Comparison of ENCODE assay signal across 12 cellular contexts in the genomic region with DNA sequence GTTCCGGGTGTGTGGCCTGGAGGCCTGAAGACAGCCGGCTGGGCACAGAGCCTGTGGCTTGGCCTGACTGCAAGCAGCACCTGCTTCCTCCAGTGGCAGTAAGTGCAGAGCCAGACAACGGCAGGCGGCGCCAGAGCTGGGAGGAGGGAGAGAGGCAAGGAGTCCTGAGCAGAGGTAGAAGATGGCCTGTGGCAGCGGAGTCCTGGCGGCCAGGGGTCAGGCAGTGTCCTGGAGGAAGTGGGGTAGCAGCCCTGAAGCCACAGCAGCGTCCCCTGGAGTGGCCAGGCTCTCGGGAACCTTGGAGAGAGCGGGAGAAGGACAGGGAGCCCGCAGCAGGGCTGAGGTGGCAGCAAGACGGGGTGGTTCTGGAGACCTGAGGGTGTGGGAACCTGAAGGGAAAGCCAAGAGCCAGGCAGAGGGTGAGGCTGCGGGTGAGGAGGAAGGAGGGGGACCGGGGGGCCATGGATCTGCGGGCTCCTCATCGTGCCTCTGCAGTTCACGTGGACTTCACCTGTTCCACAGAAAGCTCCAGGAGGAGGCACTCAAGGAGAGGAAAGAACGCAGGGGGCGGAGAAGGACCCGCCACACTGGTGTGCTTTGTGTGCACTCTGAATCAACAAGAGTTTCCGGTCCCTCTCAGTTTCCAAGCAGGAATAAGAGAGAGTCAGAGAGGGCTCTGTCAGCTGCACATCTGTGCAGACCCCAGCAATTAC.
DNase-seq lines count a peak whose midpoint lies in the region; ATAC-seq and TF ChIP-seq lines count a peak whose summit lies in the region.
"Had no signal": no experiment of that assay in that cellular context is flagged by ENCODE, and none has a peak within 500 bp of the region (broad histone marks: within the 10 kb centered on the region; RNA-seq: fewer than 3 reads in every experiment).

No MANE protein-coding gene starts in this region.

- H3K9me3 ChIP-seq in BE2C (no peaks in the 10 kb centered on the region), A673 (ENCODE audit: low read depth, low read length, poor library complexity, severe bottlenecking) (no peaks in the 10 kb centered on the region), GM23248 (ENCODE audit: low read depth) (no peaks in the 10 kb centered on the region), T-helper 17 cell (ENCODE audit: control insufficient read depth, low read length, poor library complexity, severe bottlenecking) (no peaks in the 10 kb centered on the region)
- H3K9me3 ChIP-seq: neutrophil had no signal

- no peaks in the 10 kb centered on the region for H3K27me3 Mint-ChIP-seq in T-helper 17 cell

- H3K4me2 ChIP-seq in GM23248 (ENCODE audit: unreplicated experiment): no peak overlapping the region

- DNase-seq in BE2C (peak; percentile 84), NAMALWA (ENCODE audit: low spot score) (peak; percentile 38), brain microvascular endothelial cell (no peak), myocyte (ENCODE audit: low read depth) (peak; percentile 93), A673 (ENCODE audit: low spot score) (no peak), NCI-H187 treated with DMSO at 0.1 percent for 48 hours (lab: John Stamatoyannopoulos, UW) (no peak), GM23248 (no peak), T-helper 17 cell (no peak)
- DNase-seq: activated CD4-positive, alpha-beta T cell treated with anti-CD3 and anti-CD28 coated beads, Interleukin-2, amount 50 U/mL, for 48 hours; DMS79; NCI-H2171 treated with DMSO at 0.1 percent for 48 hours had no signal

- intact Hi-C loops in A673 (cut with micrococcal nuclease; ENCODE audit: unreplicated experiment): no loop called here

- peaks cover 2% of the 10 kb centered on the region for H3K4me1 Mint-ChIP-seq in T-helper 17 cell

- H2AFZ ChIP-seq in GM23248: no peak overlapping the region

- 92% methylated on average over 17 to 21 of the region's 21 CpGs for WGBS in GM23248 (ENCODE audit: low coverage in 1 of 2, low lambda C conversion rate in 2 of 2, missing lambda C conversion rate in 2 of 2), 2 experiments

- no TSS peak for BruUV-seq in A673 (replicated peaks; lab: Mats Ljungman, UMichigan)

- CTCF ChIA-PET in A673 (lab: Charles Lee): no interaction called here

- peak overlapping the region; percentile 4 for H3K27ac ChIP-seq in brain microvascular endothelial cell
- H3K27ac ChIP-seq in A673 (ENCODE audit: low read depth, low read length, poor library complexity, severe bottlenecking): no peak overlapping the region
- no peak overlapping the region for H3K27ac ChIP-seq in GM23248
- H3K27ac ChIP-seq: neutrophil had no signal

- no peaks in the 10 kb centered on the region for H3K36me3 Mint-ChIP-seq in T-helper 17 cell (ENCODE audit: low read depth)

- ATAC-seq in T-helper 17 cell: no peak

- peaks cover 3% of the 10 kb centered on the region; the same call in 1 of the 2 replicates for H3K36me3 ChIP-seq in BE2C
- peaks cover 7% of the 10 kb centered on the region for H3K36me3 ChIP-seq in brain microvascular endothelial cell (replicated peaks)
- peaks cover 6% of the 10 kb centered on the region for H3K36me3 ChIP-seq in A673 (ENCODE audit: insufficient read depth, low read length, poor library complexity, severe bottlenecking)
- peaks cover 44% of the 10 kb centered on the region for H3K36me3 ChIP-seq in GM23248 (ENCODE audit: low read depth)

- H3K9ac ChIP-seq in GM23248: no peak overlapping the region

- no peak overlapping the region for H3K27ac Mint-ChIP-seq in T-helper 17 cell

- 0 out of 2 replicates have a peak, but pooled peaks cover 2% of the 10 kb centered on the region for H4K20me1 ChIP-seq in GM23248 (ENCODE audit: insufficient read depth)

- H3K9me2 ChIP-seq in GM23248 (ENCODE audit: insufficient read depth): no peaks in the 10 kb centered on the region

- no peaks in the 10 kb centered on the region for H3F3A ChIP-seq in GM23248 (ENCODE audit: insufficient read depth)

- H3K79me2 ChIP-seq in GM23248 (ENCODE audit: insufficient read depth): no peaks in the 10 kb centered on the region

- in situ Hi-C loops in brain microvascular endothelial cell (cut with HindIII; ENCODE audit: low pct_ligation_motif_present, low sequenced_read_pairs) (no loop called here), GM23248 (cut with MboI) (no loop called here)

- POLR2A ChIA-PET in A673 (lab: Charles Lee; ENCODE audit: low non-redundant PET): no interaction called here

- H3K4me3 ChIP-seq in BE2C (ENCODE audit: low read depth, low read length) (peak overlapping the region; percentile 26), brain microvascular endothelial cell (ENCODE audit: low read depth, low read length) (no peak overlapping the region), A673 (ENCODE audit: low read depth, low read length, poor library complexity, severe bottlenecking) (no peak overlapping the region), GM23248 (no peak overlapping the region)

- no peak overlapping the region for H3K4me3 Mint-ChIP-seq in T-helper 17 cell

- H3K4me1 ChIP-seq in BE2C (peaks cover 13% of the 10 kb centered on the region), A673 (ENCODE audit: insufficient read depth, low read length, poor library complexity, severe bottlenecking) (no peaks in the 10 kb centered on the region), GM23248 (ENCODE audit: insufficient read depth) (no peaks in the 10 kb centered on the region)

- H3K27me3 ChIP-seq in BE2C (no peaks in the 10 kb centered on the region), brain microvascular endothelial cell (replicated peaks) (no peaks in the 10 kb centered on the region), A673 (replicated peaks; ENCODE audit: insufficient read depth, low read depth, low read length, poor library complexity) (no peaks in the 10 kb centered on the region), GM23248 (replicated peaks; ENCODE audit: insufficient read depth) (no peaks in the 10 kb centered on the region)
- H3K27me3 ChIP-seq: neutrophil had no signal

- TF ChIP-seq CTCF in BE2C (IDR thresholded peaks at IDR 0.05; ENCODE audit: low read depth, low read length): peak; percentile 77
- peak; percentile 40 for TF ChIP-seq CTCF in brain microvascular endothelial cell (IDR thresholded peaks at IDR 0.05; ENCODE audit: low read depth, low read length, missing control alignments)
- TF ChIP-seq CTCF in A673 (conservative IDR thresholded peaks at IDR 0.05; ENCODE audit: low read depth, low read length): no peak

Comparison
In these comparisons a context has a peak if more than half of its experiments do, and no peak if none do; other contexts are left out.
1. DNase-seq: peak in BE2C (single experiment), NAMALWA (single experiment) and myocyte (single experiment); none in brain microvascular endothelial cell (single experiment), A673 (single experiment), NCI-H187 treated with DMSO at 0.1 percent for 48 hours (single experiment), GM23248 (single experiment) and T-helper 17 cell (0 of 3).